ENCODE assay signal across 12 cellular contexts in the genomic region with DNA sequence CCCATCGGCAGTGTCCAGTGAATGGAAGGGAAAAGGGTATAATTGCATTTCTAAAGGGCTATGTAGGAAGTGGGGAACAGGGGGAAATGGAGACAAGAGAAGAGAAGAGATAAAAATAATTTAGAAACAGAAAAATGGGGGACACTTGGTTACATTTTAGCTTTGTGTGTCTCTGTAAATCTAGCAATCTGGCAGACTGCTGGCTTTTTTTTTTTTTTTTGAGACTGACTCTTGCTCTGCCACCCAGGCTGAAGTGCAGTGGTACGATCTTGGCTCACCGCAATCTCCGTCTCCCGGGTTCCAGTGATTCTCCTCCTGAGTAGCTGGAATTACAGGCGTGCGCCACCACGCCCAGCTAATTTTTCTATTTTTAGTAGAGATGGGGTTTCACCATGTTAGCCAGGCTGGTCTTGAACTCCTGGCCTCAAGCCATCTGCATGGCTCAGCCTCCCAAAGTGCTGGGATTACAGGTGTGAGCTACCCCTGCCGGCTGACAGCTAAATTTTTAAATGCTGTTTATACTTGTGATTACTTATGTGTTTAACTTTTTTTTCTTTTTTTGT. TPM values are rescaled to one million over a fixed set of nuclear protein-coding genes. Genes with fewer than 3 reads are reported as not detected.
DNase-seq lines count a peak whose midpoint lies in the region; ATAC-seq and TF ChIP-seq lines count a peak whose summit lies in the region.
"Had no signal": no experiment of that assay in that cellular context is flagged by ENCODE, and none has a peak within 500 bp of the region (broad histone marks: within the 10 kb centered on the region; RNA-seq: fewer than 3 reads in every experiment).

No MANE protein-coding gene starts in this region.

- H3K36me3 Mint-ChIP-seq in stimulated activated naive CD8-positive, alpha-beta T cell treated with anti-CD3 and anti-CD28 coated beads, Interleukin-15, Interleukin-2, amounts not matched to agents 100 ng/mL and 50 ng/mL, for 24 hours (ENCODE audit: low read depth) = peaks cover 22% of the 10 kb centered on the region
- H3K36me3 Mint-ChIP-seq in T-helper 17 cell (ENCODE audit: low read depth) (peaks cover 3% of the 10 kb centered on the region), H9 (ENCODE audit: insufficient read depth in 1 of 3, low read depth in 3 of 3) (peaks cover 0 to 2% (median 0%) of the 10 kb centered on the region in 3 experiments; a peak in 1 of 7 replicates)

- H2BK5ac ChIP-seq in H9 (ENCODE audit: insufficient read length, low read length) = no peak overlapping the region

- no peaks in the 10 kb centered on the region for H3K9me3 ChIP-seq in T-helper 17 cell (ENCODE audit: control insufficient read depth, low read length, poor library complexity, severe bottlenecking)
- H3K9me3 ChIP-seq in lower lobe of right lung = no peaks in the 10 kb centered on the region
- H3K9me3 ChIP-seq in aorta (ENCODE audit: control insufficient read depth, low read length) = no peaks in the 10 kb centered on the region
- H3K9me3 ChIP-seq in H9 (ENCODE audit: control insufficient read depth, low read depth, low read length) = no peaks in the 10 kb centered on the region
- H3K9me3 ChIP-seq: SJCRH30 had no signal

- H3K4me3 Mint-ChIP-seq in stimulated activated naive CD8-positive, alpha-beta T cell treated with anti-CD3 and anti-CD28 coated beads, Interleukin-15, Interleukin-2, amounts not matched to agents 100 ng/mL and 50 ng/mL, for 24 hours = peak overlapping the region; percentile 80
- H3K4me3 Mint-ChIP-seq in T-helper 17 cell (peak overlapping the region; percentile 95), H9 (no peak overlapping the region)

- DNase-seq in stimulated activated naive CD8-positive, alpha-beta T cell treated with anti-CD3 and anti-CD28 coated beads, Interleukin-15, Interleukin-2, amounts not matched to agents 100 U/mL and 50 U/mL, for 24 hours = no peak
- no peak for DNase-seq in T-helper 17 cell
- DNase-seq in lower lobe of right lung = peak; percentile 32
- DNase-seq in aorta = peak; percentile 24 to 31
- DNase-seq in H9 = no peak
- no peak for DNase-seq in midbrain (lab: John Stamatoyannopoulos, UW)
- DNase-seq: amniotic stem cell, C1 segment of cervical spinal cord, SJCRH30, substantia nigra had no signal

- H3K4me3 ChIP-seq in lower lobe of right lung = no peak overlapping the region
- no peak overlapping the region for H3K4me3 ChIP-seq in aorta (ENCODE audit: low read length in 2 of 2)
- H3K4me3 ChIP-seq: SJCRH30 had no signal

- H3K79me2 ChIP-seq in H9 (ENCODE audit: insufficient read depth, low read length) = no peaks in the 10 kb centered on the region

- intact Hi-C loops in lower lobe of right lung (cut with DNase I) (no loop called here), aorta (cut with DNase I) (no loop called here)

- no peak overlapping the region for H2BK15ac ChIP-seq in H9 (ENCODE audit: low read depth, low read length)

- no peak overlapping the region for H3K23ac ChIP-seq in H9 (ENCODE audit: insufficient read length, low read depth, low read length)

- no peak overlapping the region for H2BK12ac ChIP-seq in H9 (ENCODE audit: insufficient read length, low read depth, low read length)

- ATAC-seq in stimulated activated naive CD8-positive, alpha-beta T cell treated with anti-CD3 and anti-CD28 coated beads, Interleukin-15, Interleukin-2, amounts not matched to agents 100 U/mL and 50 U/mL, for 24 hours = no peak
- no peak for ATAC-seq in T-helper 17 cell
- ATAC-seq in lower lobe of right lung = no peak
- no peak for ATAC-seq in aorta (ENCODE audit: low FRiP score)
- ATAC-seq in GM21825 (IDR thresholded peaks at IDR 0.05; ENCODE audit: unreplicated experiment) = no peak

- H3K36me3 ChIP-seq in lower lobe of right lung = no peaks in the 10 kb centered on the region
- no peaks in the 10 kb centered on the region for H3K36me3 ChIP-seq in aorta (ENCODE audit: control insufficient read depth in 1 of 2, insufficient read depth in 2 of 2, low read length in 1 of 2)
- H3K36me3 ChIP-seq: SJCRH30 had no signal

- H4K20me1 ChIP-seq in H9 (ENCODE audit: control insufficient read depth, insufficient read depth, insufficient read length) = no peaks in the 10 kb centered on the region

- peaks cover 82% of the 10 kb centered on the region for H3K4me1 Mint-ChIP-seq in stimulated activated naive CD8-positive, alpha-beta T cell treated with anti-CD3 and anti-CD28 coated beads, Interleukin-15, Interleukin-2, amounts not matched to agents 100 ng/mL and 50 ng/mL, for 24 hours (ENCODE audit: low read depth)
- H3K4me1 Mint-ChIP-seq in T-helper 17 cell (peaks cover 55% of the 10 kb centered on the region), H9 (peaks cover 32 to 40% of the 10 kb centered on the region in 2 experiments)

- H3K9ac ChIP-seq in H9 (ENCODE audit: extremely low read depth, insufficient read length, low read length) = no peak overlapping the region

- H3K9me3 Mint-ChIP-seq in stimulated activated naive CD8-positive, alpha-beta T cell treated with anti-CD3 and anti-CD28 coated beads, Interleukin-15, Interleukin-2, amounts not matched to agents 100 ng/mL and 50 ng/mL, for 24 hours = no peaks in the 10 kb centered on the region
- no peaks in the 10 kb centered on the region for H3K9me3 Mint-ChIP-seq in H9

- no peaks in the 10 kb centered on the region for H3K79me1 ChIP-seq in H9 (ENCODE audit: insufficient read depth, low read depth, low read length, poor library complexity, severe bottlenecking)

- no peak overlapping the region for H3K4ac ChIP-seq in H9 (ENCODE audit: low read depth, low read length)

- no peaks in the 10 kb centered on the region for H3K27me3 Mint-ChIP-seq in stimulated activated naive CD8-positive, alpha-beta T cell treated with anti-CD3 and anti-CD28 coated beads, Interleukin-15, Interleukin-2, amounts not matched to agents 100 ng/mL and 50 ng/mL, for 24 hours
- no peaks in the 10 kb centered on the region for H3K27me3 Mint-ChIP-seq in T-helper 17 cell
- H3K27me3 Mint-ChIP-seq in H9 (ENCODE audit: low read depth) = peaks cover 10% of the 10 kb centered on the region

- no peak overlapping the region for H3K14ac ChIP-seq in H9 (ENCODE audit: insufficient read depth, low read length)

- no peaks in the 10 kb centered on the region for H3K23me2 ChIP-seq in H9 (ENCODE audit: insufficient read length, low read depth, low read length, poor library complexity, severe bottlenecking)

- no peak overlapping the region for H4K8ac ChIP-seq in H9 (replicated peaks; ENCODE audit: insufficient read length, low read depth, low read length)

- H2BK120ac ChIP-seq in H9 (ENCODE audit: low read depth, low read length, poor library complexity, severe bottlenecking) = no peak overlapping the region

- no peak for TF ChIP-seq CTCF in lower lobe of right lung (IDR thresholded peaks at IDR 0.05)
- no peak for TF ChIP-seq CTCF in H9 (conservative IDR thresholded peaks at IDR 0.05)

- no peak overlapping the region for H3T11ph ChIP-seq in H9 (ENCODE audit: low read length)

- H3K56ac ChIP-seq in H9 (ENCODE audit: insufficient read length, low read depth, low read length) = no peak overlapping the region

- H4K5ac ChIP-seq in H9 (ENCODE audit: insufficient read length, low read depth, low read length) = no peak overlapping the region

- H3K4me1 ChIP-seq in lower lobe of right lung (peaks cover 37% of the 10 kb centered on the region), aorta (ENCODE audit: control insufficient read depth in 1 of 2, insufficient read depth in 2 of 2, low read length in 2 of 2) (no peaks in the 10 kb centered on the region), H9 (ENCODE audit: insufficient read depth, low read length) (peaks cover 3% of the 10 kb centered on the region; the same call in 1 of the 2 replicates)
- H3K4me1 ChIP-seq: SJCRH30 had no signal

- no peak overlapping the region for H3K4me2 ChIP-seq in H9 (ENCODE audit: insufficient read depth, insufficient read length, low read length)

- H2BK20ac ChIP-seq in H9 (ENCODE audit: low read depth, low read length, poor library complexity, severe bottlenecking) = no peak overlapping the region

- no peak overlapping the region for H2AK5ac ChIP-seq in H9 (ENCODE audit: insufficient read length, low read length)

- no peaks in the 10 kb centered on the region for H3K27me3 ChIP-seq in lower lobe of right lung (ENCODE audit: low read depth)
- H3K27me3 ChIP-seq in aorta (ENCODE audit: control insufficient read depth in 1 of 2, insufficient read depth in 2 of 2, low read length in 1 of 2) = no peaks in the 10 kb centered on the region
- no peaks in the 10 kb centered on the region for H3K27me3 ChIP-seq in H9 (ENCODE audit: insufficient read depth, low read length)
- H3K27me3 ChIP-seq: SJCRH30 had no signal

- no peak overlapping the region for H2AFZ ChIP-seq in H9 (ENCODE audit: low read length)

- H3K27ac ChIP-seq in lower lobe of right lung (no peak overlapping the region), aorta (ENCODE audit: low read depth in 1 of 2, low read length in 2 of 2) (no peak overlapping the region), H9 (ENCODE audit: insufficient read length, low read depth, low read length) (no peak overlapping the region)
- H3K27ac ChIP-seq: SJCRH30 had no signal

- no peak overlapping the region for H3K18ac ChIP-seq in H9 (ENCODE audit: insufficient read length, low read depth, low read length)

- no peak overlapping the region for H4K91ac ChIP-seq in H9 (ENCODE audit: insufficient read length, low read depth, low read length)

- 94 to 96% methylated on average over 9 of the region's 9 CpGs for WGBS in aorta, 2 donors
- no CpG with 5 or more reads among the region's 9 CpGs for WGBS in H9 (ENCODE audit: extremely low coverage, insufficient read length, low lambda C conversion rate)

- peak overlapping the region; percentile 78 for H3K27ac Mint-ChIP-seq in stimulated activated naive CD8-positive, alpha-beta T cell treated with anti-CD3 and anti-CD28 coated beads, Interleukin-15, Interleukin-2, amounts not matched to agents 100 ng/mL and 50 ng/mL, for 24 hours
- peak overlapping the region; percentile 94 for H3K27ac Mint-ChIP-seq in T-helper 17 cell
- H3K27ac Mint-ChIP-seq in H9 = no peak overlapping the region

RNA-seq across cellular contexts. Expression of a gene that starts 53.4 kb away (rescaled TPM):
- 10 to 100 TPM; 64.1 to 67.3 TPM for total RNA-seq in T-helper 17 cell
- 83.3 TPM for total RNA-seq in lower lobe of right lung
- total RNA-seq in aorta = 10 to 100 TPM; 36.0 to 45.5 TPM
- polyA plus RNA-seq in aorta = 10 to 100 TPM in 1 of 2 donors, 1 to 10 TPM in 1; 8.3 to 11.4 TPM
- 13.0 TPM in 2 replicates for total RNA-seq in H9 (2021)

Comparison
In these comparisons a context has a peak if more than half of its experiments do, and no peak if none do; other contexts are left out.
1. H3K27ac Mint-ChIP-seq: peak in stimulated activated naive CD8-positive, alpha-beta T cell treated with anti-CD3 and anti-CD28 coated beads, Interleukin-15, Interleukin-2, amounts not matched to agents 100 ng/mL and 50 ng/mL, for 24 hours (single experiment) and T-helper 17 cell (single experiment); none in H9 (0 of 3).
2. H3K4me3 Mint-ChIP-seq: peak in stimulated activated naive CD8-positive, alpha-beta T cell treated with anti-CD3 and anti-CD28 coated beads, Interleukin-15, Interleukin-2, amounts not matched to agents 100 ng/mL and 50 ng/mL, for 24 hours (single experiment) and T-helper 17 cell (single experiment); none in H9 (0 of 2).
3. DNase-seq: peak in lower lobe of right lung (single experiment) and aorta (2 of 2); none in stimulated activated naive CD8-positive, alpha-beta T cell treated with anti-CD3 and anti-CD28 coated beads, Interleukin-15, Interleukin-2, amounts not matched to agents 100 U/mL and 50 U/mL, for 24 hours (single experiment), T-helper 17 cell (0 of 3), H9 (single experiment) and midbrain (single experiment).